8 cellular contexts compared by ENCODE assay signal in the genomic region with DNA sequence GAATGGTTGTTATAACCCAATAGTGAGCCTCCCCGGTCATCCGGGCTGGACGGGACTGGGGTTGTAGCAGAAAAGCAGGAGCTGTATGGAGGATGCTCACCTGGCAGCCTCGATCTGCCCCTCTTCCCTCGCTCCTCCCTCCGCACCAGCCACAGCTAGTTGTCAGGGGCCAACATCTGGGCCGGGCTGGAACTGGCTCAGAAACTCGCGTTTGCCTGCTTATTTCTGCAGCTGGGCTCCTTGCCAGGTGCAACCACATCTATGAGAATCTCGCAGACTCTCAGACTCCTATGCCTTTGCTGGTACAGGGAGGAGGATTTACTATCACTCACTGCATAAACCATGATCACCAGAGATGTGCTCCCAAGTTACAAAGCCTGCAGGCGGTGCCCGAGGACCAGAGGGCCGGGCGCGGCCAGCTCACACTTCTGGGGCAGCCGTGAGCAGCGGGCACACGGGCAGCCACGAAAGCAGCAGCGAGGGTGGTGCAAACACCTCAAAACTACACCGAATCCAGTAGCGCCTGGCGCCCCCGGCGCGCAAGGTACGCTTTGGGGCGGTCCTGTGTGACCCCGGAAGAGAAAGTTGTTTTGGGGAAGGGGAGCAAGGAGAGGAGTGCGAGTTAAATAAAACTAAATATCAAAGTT. TPM values are rescaled to one million over a fixed set of nuclear protein-coding genes. Genes with fewer than 3 reads are reported as not detected.
DNase-seq lines count a peak whose midpoint lies in the region; ATAC-seq and TF ChIP-seq lines count a peak whose summit lies in the region.

No MANE protein-coding gene starts in this region.

- H3K36me3 ChIP-seq in kidney epithelial cell (ENCODE audit: control insufficient read depth, insufficient read depth, low read length), result no peaks in the 10 kb centered on the region

- peak; percentile 68 for DNase-seq in NK-92 treated with Interleukin-12 subunit alpha and Interleukin-12 subunit beta, amount 100 ng/mL, for 24 hours (lab: John Stamatoyannopoulos, UW)
- DNase-seq in NK-92 (lab: John Stamatoyannopoulos, UW; ENCODE audit: unreplicated experiment) (no peak), NCI-H146 treated with DMSO at 0.1 percent for 48 hours (lab: John Stamatoyannopoulos, UW; ENCODE audit: unreplicated experiment) (peak; percentile 52), UCSD-AML1 (lab: John Stamatoyannopoulos, UW; ENCODE audit: unreplicated experiment) (peak; percentile 84), cerebellar cortex (ENCODE audit: low spot score) (peak; percentile 58), kidney epithelial cell (ENCODE audit: low read depth) (no peak)
- peak in 2 of 3 donors; percentile 13 to 33 for DNase-seq in stimulated activated CD4-positive, alpha-beta T cell treated with anti-CD3 and anti-CD28 coated beads, Interleukin-12 subunit alpha, Interleukin-12 subunit beta, amount 100 ng/mL, for 48 hours (ENCODE audit: low read depth in 2 of 3, low spot score in 1 of 3)

- peak; percentile 65 for TF ChIP-seq CTCF in kidney epithelial cell (IDR thresholded peaks at IDR 0.05; ENCODE audit: insufficient read depth, low read length, poor library complexity, severe bottlenecking)

- peak; percentile 54 for ATAC-seq in HG02759 (IDR thresholded peaks at IDR 0.05; ENCODE audit: unreplicated experiment)

- H3K27me3 ChIP-seq in kidney epithelial cell (ENCODE audit: control insufficient read depth, insufficient read depth, low read length), result no peaks in the 10 kb centered on the region

- peak overlapping the region; percentile 78 for H3K4me3 ChIP-seq in kidney epithelial cell (ENCODE audit: low read depth, low read length)

RNA-seq across cellular contexts. Expression of gene LRRC1, which starts 0.6 kb away (rescaled TPM):
- total RNA-seq in kidney epithelial cell, result 8.0 and 11.7 TPM in 2 replicates

Comparison
In these comparisons a context has a peak if more than half of its experiments do, and no peak if none do; other contexts are left out.
1. DNase-seq: peak in NK-92 treated with Interleukin-12 subunit alpha and Interleukin-12 subunit beta, amount 100 ng/mL, for 24 hours (single experiment), NCI-H146 treated with DMSO at 0.1 percent for 48 hours (single experiment), UCSD-AML1 (single experiment), cerebellar cortex (single experiment) and stimulated activated CD4-positive, alpha-beta T cell treated with anti-CD3 and anti-CD28 coated beads, Interleukin-12 subunit alpha, Interleukin-12 subunit beta, amount 100 ng/mL, for 48 hours (2 of 3); none in NK-92 (single experiment) and kidney epithelial cell (single experiment).